In the genomic region with DNA sequence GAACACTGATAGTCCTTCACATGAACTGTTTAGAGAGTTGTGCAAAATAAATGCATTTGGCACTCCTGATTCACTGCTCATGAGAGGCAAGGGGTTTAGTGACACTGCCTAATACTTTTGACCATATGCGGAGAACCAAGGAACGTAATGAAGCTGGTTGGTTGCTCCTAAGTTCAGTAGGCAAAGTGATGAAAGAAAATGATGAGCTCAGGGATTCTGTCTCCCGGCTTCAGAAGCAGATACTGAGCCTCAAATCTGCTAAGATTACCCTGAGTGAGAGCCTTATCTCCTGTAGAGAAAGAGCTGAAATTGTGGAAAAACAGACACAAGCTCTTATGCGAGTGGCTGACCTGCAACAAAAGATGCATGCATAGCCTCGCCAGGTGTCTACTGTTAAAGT, we compare ENCODE assay signal across 3 cellular contexts. TPM values are rescaled to one million over a fixed set of nuclear protein-coding genes. Genes with fewer than 3 reads are reported as not detected.
"Had no signal": no experiment of that assay in that cellular context is flagged by ENCODE, and none has a peak within 500 bp of the region (broad histone marks: within the 10 kb centered on the region; RNA-seq: fewer than 3 reads in every experiment).

No MANE protein-coding gene starts in this region.

RNA-seq across cellular contexts. Expression of gene SLFN13, which starts 5.5 kb away (rescaled TPM):
- total RNA-seq: OCI-LY7, SK-MEL-5 had no signal

RNA-seq across cellular contexts. Expression of gene SLFN12, which starts 21.7 kb away (rescaled TPM):
- total RNA-seq: PC-3 had no signal
